ENCODE assay signal across 9 cellular contexts in the genomic region with DNA sequence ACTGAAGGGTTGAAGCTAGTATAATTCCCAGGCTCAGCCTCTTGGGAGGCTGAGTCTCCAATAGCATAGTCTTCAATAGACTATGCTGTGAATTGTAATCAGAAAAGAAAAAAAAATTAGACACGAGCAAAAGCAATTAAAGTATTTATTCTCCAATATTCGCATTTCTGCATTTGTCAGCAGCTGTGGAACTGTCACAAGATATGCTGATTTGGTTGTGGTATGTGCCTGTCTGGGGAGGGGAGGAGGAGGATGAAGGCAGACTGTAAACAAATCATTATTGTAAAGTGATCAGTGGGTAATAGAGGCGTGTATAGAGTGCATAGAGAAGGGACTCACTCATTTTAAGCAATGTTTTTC. TPM values are rescaled to one million over a fixed set of nuclear protein-coding genes. Genes with fewer than 3 reads are reported as not detected.
A peak's percentile ranks its signal among the peaks of the same experiment; 100 is the strongest.
DNase-seq lines count a peak whose midpoint lies in the region; ATAC-seq and TF ChIP-seq lines count a peak whose summit lies in the region.
"Had no signal": no experiment of that assay in that cellular context is flagged by ENCODE, and none has a peak within 500 bp of the region (broad histone marks: within the 10 kb centered on the region; RNA-seq: fewer than 3 reads in every experiment).

No MANE protein-coding gene starts in this region.

- CTCF ChIA-PET in T-cell (lab: Charles Lee) = interaction anchor here (0.5 to 3.9 kb wide), 9 partner anchors 10 to 655 kb away, joined by 3 to 21 read pairs (median 4); partner anchors contain the start of genes BICRAL (in 2 of the 2), ABCC10 (in 1 of the 2) and TBCC (in 1 of the 2)

- H3K27ac Mint-ChIP-seq in T-cell (peak overlapping the region; percentile 100), glutamatergic neuron (ENCODE audit: unreplicated experiment) (no peak overlapping the region)

- H3K9me3 Mint-ChIP-seq in T-cell (peaks cover 0 to 3% (median 0%) of the 10 kb centered on the region in 3 donors), glutamatergic neuron (ENCODE audit: unreplicated experiment) (peaks cover 3% of the 10 kb centered on the region)

- H3K4me1 Mint-ChIP-seq in T-cell (peaks cover 68 to 83% (median 81%) of the 10 kb centered on the region in 3 donors), glutamatergic neuron (ENCODE audit: low read depth, unreplicated experiment) (peaks cover 21% of the 10 kb centered on the region)

- POLR2A ChIA-PET in T-cell (lab: Charles Lee) = interaction anchor here (0.6 to 5.1 kb wide), 8 partner anchors 12 to 108 kb away, joined by 3 to 133 read pairs (median 6); partner anchors contain the start of genes TBCC (in 2 of the 2) and BICRAL (in 1 of the 2)

- no peak for TF ChIP-seq CTCF in glutamatergic neuron (IDR thresholded peaks at IDR 0.05; ENCODE audit: partially characterized antibody, unreplicated experiment)
- TF ChIP-seq CTCF in GM13976 (IDR thresholded peaks at IDR 0.05; ENCODE audit: borderline replicate concordance, control extremely low read depth, extremely low read depth, insufficient read depth, missing control alignments) = no peak

- H4K20me1 ChIP-seq in BLaER1 treated with 17β-estradiol and CSF1 and Interleukin-3, amounts not matched to agents 10 nM and 100 nM = no peaks in the 10 kb centered on the region

- in situ Hi-C loops in GM13976 (cut with MboI; ENCODE audit: low sequenced_read_pairs, unreplicated experiment) = no loop called here

- no peak overlapping the region for H3K4me3 ChIP-seq in BLaER1 treated with 17β-estradiol and CSF1 and Interleukin-3, amounts not matched to agents 10 nM and 100 nM

- H3K4me3 Mint-ChIP-seq in T-cell (peak overlapping the region; percentile 64 to 75 (median 75)), glutamatergic neuron (ENCODE audit: unreplicated experiment) (peak overlapping the region; percentile 41)

- H3K27ac ChIP-seq in BLaER1 treated with 17β-estradiol and CSF1 and Interleukin-3, amounts not matched to agents 10 nM and 100 nM = peak overlapping the region in 2 of 11 experiments; percentile 22 to 24; a peak in 1 of 22 replicates

- H3K27me3 Mint-ChIP-seq in T-cell (no peaks in the 10 kb centered on the region), glutamatergic neuron (ENCODE audit: unreplicated experiment) (peaks cover 6% of the 10 kb centered on the region)

- ATAC-seq in GM19397 (IDR thresholded peaks at IDR 0.05; ENCODE audit: unreplicated experiment) (peak; percentile 21), T-cell (replicated peaks in 1 of 4) (peak; percentile 15 to 23 (median 16))

- H3K9ac ChIP-seq in BLaER1 treated with 17β-estradiol and CSF1 and Interleukin-3, amounts not matched to agents 10 nM and 100 nM = peak overlapping the region in 4 of 11 experiments; percentile 31 to 52 (median 40); a peak in 4 of 22 replicates

- H3K4me2 ChIP-seq in BLaER1 treated with 17β-estradiol and CSF1 and Interleukin-3, amounts not matched to agents 10 nM and 100 nM = peak overlapping the region; percentile 45 to 91 (median 74)

- H3K36me3 Mint-ChIP-seq in T-cell (peaks cover 7% of the 10 kb centered on the region), glutamatergic neuron (ENCODE audit: unreplicated experiment) (no peaks in the 10 kb centered on the region)

- peaks cover 26 to 57% (median 37%) of the 10 kb centered on the region in 10 experiments for H3K4me1 ChIP-seq in BLaER1 treated with 17β-estradiol and CSF1 and Interleukin-3, amounts not matched to agents 10 nM and 100 nM

- peaks cover 0 to 12% (median 0%) of the 10 kb centered on the region in 11 experiments; a peak in 3 of 22 replicates for H3K27me3 ChIP-seq in BLaER1 treated with 17β-estradiol and CSF1 and Interleukin-3, amounts not matched to agents 10 nM and 100 nM

- H3K9me3 ChIP-seq in BLaER1 treated with 17β-estradiol and CSF1 and Interleukin-3, amounts not matched to agents 10 nM and 100 nM (replicated peaks in 1 of 11) = no peaks in the 10 kb centered on the region

- DNase-seq in T-cell (peak in 28 of 34 experiments; percentile 13 to 67 (median 36)), glutamatergic neuron (no peak), 8988T (no peak), HuH-7 (ENCODE audit: low spot score) (no peak), GM13976 (ENCODE audit: low spot score) (no peak), NCI-H446 (lab: John Stamatoyannopoulos, UW) (no peak)
- DNase-seq: NCI-H2107 had no signal

- H3K36me3 ChIP-seq in BLaER1 treated with 17β-estradiol and CSF1 and Interleukin-3, amounts not matched to agents 10 nM and 100 nM = no peaks in the 10 kb centered on the region

RNA-seq across cellular contexts. Expression of gene BICRAL, which starts 10.1 kb away (rescaled TPM):
- total RNA-seq in T-cell (10 to 100 TPM; 33.1 to 39.5 (median 33.6) TPM), glutamatergic neuron (ENCODE audit: unreplicated experiment) (11.0 TPM)

RNA-seq across cellular contexts. Expression of gene TBCC, which starts 25.8 kb away (rescaled TPM):
- total RNA-seq in T-cell (10 to 100 TPM; 56.5 to 74.8 (median 59.4) TPM), glutamatergic neuron (ENCODE audit: unreplicated experiment) (35.2 TPM)

RNA-seq across cellular contexts. Expression of gene PRPH2, which starts 49.3 kb away (rescaled TPM):
- total RNA-seq in T-cell (under 1 TPM in 2 of 5 donors, not detected in 3; 0.12 to 0.13 TPM), glutamatergic neuron (ENCODE audit: unreplicated experiment) (not detected)

Comparison
In these comparisons a context has a peak if more than half of its experiments do, and no peak if none do; other contexts are left out.
1. DNase-seq: peak in T-cell (28 of 34); none in glutamatergic neuron (single experiment), 8988T (single experiment), HuH-7 (single experiment), GM13976 (single experiment) and NCI-H446 (0 of 2).